11 cellular contexts compared by ENCODE assay signal in genomic region chr6:130364224-130364780, GRCh38. TPM values are rescaled to one million over a fixed set of nuclear protein-coding genes. Genes with fewer than 3 reads are reported as not detected.
DNase-seq lines count a peak whose midpoint lies in the region; ATAC-seq and TF ChIP-seq lines count a peak whose summit lies in the region.
"Had no signal": no experiment of that assay in that cellular context is flagged by ENCODE, and none has a peak within 500 bp of the region (broad histone marks: within the 10 kb centered on the region; RNA-seq: fewer than 3 reads in every experiment).

No MANE protein-coding gene starts in this region.

- in situ Hi-C loops in transverse colon (cut with MboI; ENCODE audit: low pct_ligation_motif_present in 1 of 4, low pct_unique_long_range_greater_than_20kb in 1 of 4, low sequenced_read_pairs in 3 of 4): no loop called here

- H3K36me3 Mint-ChIP-seq in CD8-positive, alpha-beta T cell: no peaks in the 10 kb centered on the region
- no peaks in the 10 kb centered on the region for H3K36me3 Mint-ChIP-seq in brain
- H3K36me3 Mint-ChIP-seq in naive thymus-derived CD8-positive, alpha-beta T cell: peaks cover 0 to 5% (median 0%) of the 10 kb centered on the region in 3 donors

- TF ChIP-seq EP300 in transverse colon (IDR thresholded peaks at IDR 0.05; ENCODE audit: low read depth): no peak
- TF ChIP-seq EP300 in gastroesophageal sphincter (IDR thresholded peaks at IDR 0.05): no peak

- TF ChIP-seq CTCF in CD8-positive, alpha-beta T cell (IDR thresholded peaks at IDR 0.05): no peak
- no peak for TF ChIP-seq CTCF in brain (conservative IDR thresholded peaks at IDR 0.05)
- no peak for TF ChIP-seq CTCF in transverse colon (IDR thresholded peaks at IDR 0.05)
- TF ChIP-seq CTCF in gastroesophageal sphincter (IDR thresholded peaks at IDR 0.05): no peak

- no peak for TF ChIP-seq POLR2A in transverse colon (IDR thresholded peaks at IDR 0.05)
- TF ChIP-seq POLR2A in gastroesophageal sphincter (IDR thresholded peaks at IDR 0.05): no peak

- H3K27ac ChIP-seq in CD8-positive, alpha-beta T cell (ENCODE audit: low read depth, low read length): no peak overlapping the region
- H3K27ac ChIP-seq in HUES48 (ENCODE audit: low read depth, low read length) (no peak overlapping the region), transverse colon (no peak overlapping the region), gastroesophageal sphincter (no peak overlapping the region)
- H3K27ac ChIP-seq: suprapubic skin had no signal

- no peak for DNase-seq in CD8-positive, alpha-beta T cell
- DNase-seq in naive thymus-derived CD8-positive, alpha-beta T cell: no peak
- DNase-seq in transverse colon: no peak
- DNase-seq: activated gamma-delta T cell treated with Interleukin-2 at 50 U/mL for 16 hours, NCI-H1417 treated with DMSO at 0.1 percent for 48 hours, NCI-H526 treated with DMSO at 0.1 percent for 48 hours had no signal

- no peaks in the 10 kb centered on the region for H3K36me3 ChIP-seq in CD8-positive, alpha-beta T cell (ENCODE audit: insufficient read depth, low read length)
- H3K36me3 ChIP-seq in HUES48 (ENCODE audit: control insufficient read depth, insufficient read depth, low read length) (no peaks in the 10 kb centered on the region), transverse colon (no peaks in the 10 kb centered on the region), gastroesophageal sphincter (no peaks in the 10 kb centered on the region)
- H3K36me3 ChIP-seq: suprapubic skin had no signal

- CTCF ChIA-PET in CD8-positive, alpha-beta T cell (lab: Charles Lee): interaction anchor here (1.7 kb wide), 1 partner anchor 335 kb away, joined by 13 read pairs; no protein-coding TSS in a partner anchor

- H3K4me1 ChIP-seq in CD8-positive, alpha-beta T cell (ENCODE audit: insufficient read depth, low read length): no peaks in the 10 kb centered on the region
- H3K4me1 ChIP-seq in HUES48 (ENCODE audit: control insufficient read depth, insufficient read depth, low read length): peaks cover 30% of the 10 kb centered on the region
- peaks cover 0 to 19% (median 9%) of the 10 kb centered on the region in 4 donors for H3K4me1 ChIP-seq in transverse colon
- peaks cover 0 to 17% (median 10%) of the 10 kb centered on the region in 3 donors for H3K4me1 ChIP-seq in gastroesophageal sphincter

- H3K9ac ChIP-seq in HUES48 (ENCODE audit: low read depth, low read length): no peak overlapping the region; the same call in 1 of the 2 replicates

- H3K4me3 Mint-ChIP-seq in CD8-positive, alpha-beta T cell: peak overlapping the region; percentile 76
- H3K4me3 Mint-ChIP-seq in brain: peak overlapping the region; percentile 68 to 90 (median 84)
- peak overlapping the region; percentile 46 to 82 (median 68) for H3K4me3 Mint-ChIP-seq in naive thymus-derived CD8-positive, alpha-beta T cell

- peaks cover 6% of the 10 kb centered on the region for H3K27me3 ChIP-seq in CD8-positive, alpha-beta T cell (ENCODE audit: insufficient read depth, low read length)
- H3K27me3 ChIP-seq in HUES48 (ENCODE audit: control insufficient read depth, insufficient read depth, low read length) (no peaks in the 10 kb centered on the region), transverse colon (peaks cover 12% of the 10 kb centered on the region), gastroesophageal sphincter (peaks cover 47% of the 10 kb centered on the region)

- H3K4me1 Mint-ChIP-seq in CD8-positive, alpha-beta T cell (ENCODE audit: low read depth): peaks cover 18% of the 10 kb centered on the region
- H3K4me1 Mint-ChIP-seq in brain: peaks cover 32% of the 10 kb centered on the region
- H3K4me1 Mint-ChIP-seq in naive thymus-derived CD8-positive, alpha-beta T cell: peaks cover 8 to 18% (median 14%) of the 10 kb centered on the region in 4 donors

- 36 to 75% methylated on average over 2 to 3 of the region's 3 CpGs for WGBS in transverse colon (ENCODE audit: low coverage in 1 of 2), 2 donors
- WGBS in gastroesophageal sphincter (ENCODE audit: low coverage in 1 of 2), 2 donors: 42 to 59% methylated on average over 2 to 3 of the region's 3 CpGs

- no peak overlapping the region for H3K27ac Mint-ChIP-seq in CD8-positive, alpha-beta T cell
- H3K27ac Mint-ChIP-seq in brain: peak overlapping the region in 2 of 5 experiments; percentile 58 to 76
- peak overlapping the region in 1 of 10 donors; percentile 43 for H3K27ac Mint-ChIP-seq in naive thymus-derived CD8-positive, alpha-beta T cell

- peak; percentile 53 for ATAC-seq in CD8-positive, alpha-beta T cell
- no peak for ATAC-seq in naive thymus-derived CD8-positive, alpha-beta T cell
- ATAC-seq in GM19397 (IDR thresholded peaks at IDR 0.05; ENCODE audit: unreplicated experiment) (no peak), gastroesophageal sphincter (no peak)

- POLR2A ChIA-PET in CD8-positive, alpha-beta T cell (lab: Charles Lee): no interaction called here
- POLR2A ChIA-PET in naive thymus-derived CD8-positive, alpha-beta T cell (lab: Charles Lee): no interaction called here

- H3K4me3 ChIP-seq in CD8-positive, alpha-beta T cell (ENCODE audit: low read depth, low read length): no peak overlapping the region
- peak overlapping the region; percentile 85 for H3K4me3 ChIP-seq in HUES48 (ENCODE audit: low read depth, low read length)
- H3K4me3 ChIP-seq in transverse colon: no peak overlapping the region
- H3K4me3 ChIP-seq in gastroesophageal sphincter: no peak overlapping the region

- peaks cover 15% of the 10 kb centered on the region for H3K27me3 Mint-ChIP-seq in CD8-positive, alpha-beta T cell (ENCODE audit: low read depth)
- peaks cover 45% of the 10 kb centered on the region for H3K27me3 Mint-ChIP-seq in brain
- peaks cover 11 to 48% (median 24%) of the 10 kb centered on the region in 5 donors for H3K27me3 Mint-ChIP-seq in naive thymus-derived CD8-positive, alpha-beta T cell

- peaks cover 12% of the 10 kb centered on the region for H3K9me3 Mint-ChIP-seq in CD8-positive, alpha-beta T cell
- peaks cover 0 to 10% (median 3%) of the 10 kb centered on the region in 5 experiments for H3K9me3 Mint-ChIP-seq in brain
- H3K9me3 Mint-ChIP-seq in naive thymus-derived CD8-positive, alpha-beta T cell: peaks cover 0 to 18% (median 9%) of the 10 kb centered on the region in 9 donors

- H3K9me3 ChIP-seq in CD8-positive, alpha-beta T cell (ENCODE audit: low read length): no peaks in the 10 kb centered on the region
- H3K9me3 ChIP-seq in HUES48 (ENCODE audit: control insufficient read depth, insufficient read depth, low read length) (no peaks in the 10 kb centered on the region), transverse colon (no peaks in the 10 kb centered on the region), gastroesophageal sphincter (no peaks in the 10 kb centered on the region)
- H3K9me3 ChIP-seq: suprapubic skin had no signal

- intact Hi-C loops in CD8-positive, alpha-beta T cell (cut with DNase I, micrococcal nuclease): loop anchor here in 1 of 2 experiments (2.0 kb wide), 1 partner anchor 334 kb away; no protein-coding TSS in a partner anchor
- intact Hi-C loops in transverse colon (cut with DNase I; ENCODE audit: low total_unique reads): no loop called here

RNA-seq across cellular contexts. Expression of gene TMEM200A, which starts 1.5 kb away (rescaled TPM):
- under 1 TPM; 0.22 to 0.27 TPM for total RNA-seq in CD8-positive, alpha-beta T cell
- polyA plus RNA-seq in brain (ENCODE audit: insufficient read depth, low read depth, low replicate concordance): 0.42 TPM
- under 1 TPM in 1 of 2 experiments, not detected in 1; 0.14 TPM for total RNA-seq in naive thymus-derived CD8-positive, alpha-beta T cell
- polyA plus RNA-seq in naive thymus-derived CD8-positive, alpha-beta T cell: not detected
- total RNA-seq in transverse colon (10 to 100 TPM in 3 of 4 donors, under 1 TPM in 1; 0.20 to 19.5 (median 16.0) TPM), gastroesophageal sphincter (1 to 10 TPM in 2 of 4 donors, under 1 TPM in 2; 0.46 to 1.3 (median 0.87) TPM)
